ENCODE assay signal across 1 cellular context in genomic region chr3:10888523-10889081, GRCh38.
TF ChIP-seq lines count a peak whose summit lies in the region.

No MANE protein-coding gene starts in this region.

TF ChIP-seq in GM23338, 12 proteins besides CTCF, POLR2A, EP300 and RAD21 (continued from another document):
- TF ChIP-seq REST (IDR thresholded peaks at IDR 0.05; ENCODE audit: unreplicated experiment) (no peak), ZNF331 (CRISPR knock-in tag; IDR thresholded peaks at IDR 0.05; ENCODE audit: low read depth) (no peak), ZNF462 (CRISPR knock-in tag; IDR thresholded peaks at IDR 0.05) (no peak), JUNB (IDR thresholded peaks at IDR 0.05; ENCODE audit: unreplicated experiment) (no peak), POLR2AphosphoS5 (IDR thresholded peaks at IDR 0.05; ENCODE audit: low read depth) (no peak)
